ENCODE assay signal across 12 cellular contexts in genomic region chr13:110329798-110330461, GRCh38. TPM values are rescaled to one million over a fixed set of nuclear protein-coding genes. Genes with fewer than 3 reads are reported as not detected.
DNase-seq lines count a peak whose midpoint lies in the region; ATAC-seq and TF ChIP-seq lines count a peak whose summit lies in the region.
"Had no signal": no experiment of that assay in that cellular context is flagged by ENCODE, and none has a peak within 500 bp of the region (broad histone marks: within the 10 kb centered on the region; RNA-seq: fewer than 3 reads in every experiment).

No MANE protein-coding gene starts in this region.

- ATAC-seq in HG03432 (IDR thresholded peaks at IDR 0.05; ENCODE audit: unreplicated experiment) (no peak), HG03457 (IDR thresholded peaks at IDR 0.05; ENCODE audit: unreplicated experiment) (no peak)

- H3K27me3 ChIP-seq in left ventricle myocardium inferior (ENCODE audit: low read depth): no peaks in the 10 kb centered on the region

- intact Hi-C loops in left ventricle myocardium inferior (cut with micrococcal nuclease): no loop called here

- H3K4me3 ChIP-seq in astrocyte of the spinal cord (ENCODE audit: low read depth, low read length): peak overlapping the region; percentile 24
- no peak overlapping the region for H3K4me3 ChIP-seq in left ventricle myocardium inferior
- H3K4me3 ChIP-seq: HAP-1 had no signal

- in situ Hi-C loops in astrocyte of the spinal cord (cut with HindIII; ENCODE audit: low sequenced_read_pairs): no loop called here

- peak overlapping the region; percentile 44 for H3K27ac ChIP-seq in left ventricle myocardium inferior (replicated peaks)

- DNase-seq in EL (peak; percentile 74), astrocyte of the spinal cord (ENCODE audit: low read depth, low spot score) (peak; percentile 78), left ventricle myocardium inferior (no peak), retina (peak; percentile 65), hippocampal formation (lab: John Stamatoyannopoulos, UW) (no peak), SKM-1 (lab: John Stamatoyannopoulos, UW; ENCODE audit: unreplicated experiment) (no peak)
- DNase-seq: Kasumi-1, NCI-H510A, substantia nigra had no signal

- H3K36me3 ChIP-seq in left ventricle myocardium inferior: peaks cover 4% of the 10 kb centered on the region
- H3K36me3 ChIP-seq: HAP-1 had no signal

- peaks cover 98% of the 10 kb centered on the region for H3K4me1 ChIP-seq in left ventricle myocardium inferior
- H3K4me1 ChIP-seq: HAP-1 had no signal

- H3K9me3 ChIP-seq in left ventricle myocardium inferior (replicated peaks): no peaks in the 10 kb centered on the region
- H3K9me3 ChIP-seq: HAP-1 had no signal

- TF ChIP-seq CTCF in astrocyte of the spinal cord (IDR thresholded peaks at IDR 0.05; ENCODE audit: low read depth, low read length) (no peak), left ventricle myocardium inferior (IDR thresholded peaks at IDR 0.05; ENCODE audit: borderline replicate concordance) (no peak)

RNA-seq across cellular contexts. Expression of gene COL4A2, which starts 22.8 kb away (rescaled TPM):
- 117 TPM for total RNA-seq in left ventricle myocardium inferior

RNA-seq across cellular contexts. Expression of gene COL4A1, which starts 23.0 kb away (rescaled TPM):
- 120 TPM for total RNA-seq in left ventricle myocardium inferior

Comparison
In these comparisons a context has a peak if more than half of its experiments do, and no peak if none do; other contexts are left out.
1. DNase-seq: peak in EL (single experiment), astrocyte of the spinal cord (single experiment) and retina (single experiment); none in left ventricle myocardium inferior (single experiment), hippocampal formation (0 of 2) and SKM-1 (single experiment).